Comparison of ENCODE assay signal across 1 cellular context in the genomic region with DNA sequence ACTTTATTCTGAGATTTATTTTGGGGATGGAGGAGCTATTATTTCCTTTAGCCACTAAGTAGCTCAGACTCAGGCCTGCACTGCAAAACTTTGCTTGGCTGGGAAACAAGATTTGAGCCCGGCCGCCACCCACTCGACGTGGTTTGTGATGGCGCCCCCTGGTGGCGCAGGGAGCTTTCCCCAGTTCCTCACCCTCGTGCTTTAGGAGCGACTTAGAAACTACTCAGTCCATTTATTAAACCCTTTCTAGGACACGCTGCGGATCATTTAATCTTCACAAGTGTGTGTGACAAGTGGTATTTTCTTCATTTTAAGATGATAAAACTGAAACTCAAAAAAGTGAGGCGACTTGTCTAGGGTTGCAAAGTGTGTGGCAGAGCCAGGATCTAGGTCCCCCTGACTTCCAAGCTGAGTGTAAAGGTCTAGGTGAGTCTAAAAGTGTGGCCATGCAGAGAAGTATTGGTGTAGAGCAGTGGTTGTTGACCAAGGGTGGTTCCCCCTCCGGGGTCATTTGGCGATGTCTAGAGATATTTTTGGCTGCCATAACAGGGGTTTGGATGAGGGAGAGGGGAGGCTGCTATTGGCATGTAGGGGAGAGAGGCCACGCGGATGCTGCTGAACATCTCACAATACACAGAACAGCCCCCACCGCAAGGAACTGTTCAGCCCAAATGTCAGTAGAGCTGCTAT.
TF ChIP-seq lines count a peak whose summit lies in the region.

No MANE protein-coding gene starts in this region.

TF ChIP-seq in HCT116, 20 proteins besides CTCF, POLR2A, EP300 and RAD21 (continued from another document):
- peak; percentile 11; the same call in 1 of the 2 replicates for TF ChIP-seq CBX3 (IDR thresholded peaks at IDR 0.05; ENCODE audit: low read depth)
- no peak for TF ChIP-seq ELF1 (IDR thresholded peaks at IDR 0.05; ENCODE audit: borderline replicate concordance, low read depth)
- TF ChIP-seq ZFX (IDR thresholded peaks at IDR 0.05) = no peak
- TF ChIP-seq SIN3A (IDR thresholded peaks at IDR 0.05; ENCODE audit: low read depth) = no peak
